In the genomic region with DNA sequence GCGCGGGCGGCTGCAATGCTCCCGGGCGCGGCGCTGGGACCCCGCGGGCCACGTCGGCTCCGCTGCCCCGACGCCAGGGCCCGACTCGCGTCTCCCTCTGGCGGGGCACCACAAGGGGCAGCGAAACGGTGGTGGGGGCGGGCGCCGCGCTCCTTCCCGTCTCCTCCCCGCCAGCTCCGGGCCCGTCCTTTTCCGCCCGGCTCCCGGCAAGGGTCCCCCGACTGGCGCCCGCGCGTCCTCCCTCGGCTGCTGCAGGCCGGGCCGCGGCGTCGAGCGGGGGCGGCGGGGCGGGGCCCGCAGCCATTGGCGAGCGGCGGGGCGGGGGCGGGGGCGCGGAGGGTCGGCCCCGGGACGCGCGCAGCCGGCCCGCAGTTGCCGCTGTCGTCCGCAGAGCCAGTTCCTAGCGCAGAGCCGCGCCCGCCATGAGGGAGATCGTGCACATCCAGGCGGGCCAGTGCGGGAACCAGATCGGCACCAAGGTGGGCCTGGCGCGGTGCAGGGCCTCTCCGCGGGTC, we compare ENCODE assay signal across 8 cellular contexts. TPM values are rescaled to one million over a fixed set of nuclear protein-coding genes. Genes with fewer than 3 reads are reported as not detected.
A peak's percentile ranks its signal among the peaks of the same experiment; 100 is the strongest.
DNase-seq lines count a peak whose midpoint lies in the region; ATAC-seq and TF ChIP-seq lines count a peak whose summit lies in the region.

A gene (plus strand): TSS at position 371 of the 515 bp plus-strand sequence. CDS start 52 bp downstream, at position 423.

- no peak for DNase-seq in BJ (ENCODE audit: low read depth)
- DNase-seq in PC-3, result no peak
- peak; percentile 82 for DNase-seq in mammary epithelial cell
- DNase-seq in islet precursor cell, result peak; percentile 87
- DNase-seq in stimulated activated CD8-positive, alpha-beta memory T cell treated with anti-CD3 and anti-CD28 coated beads, Interleukin-15, amount 100 ng/mL, for 48 hours (ENCODE audit: low read depth in 2 of 2), result peak; percentile 27 to 35
- no peak for DNase-seq in Karpas-422

- H3F3A ChIP-seq in PC-3 (ENCODE audit: low read length, unreplicated experiment), result no peaks in the 10 kb centered on the region

- peak within 1 kb of the TSS; percentile 86 for H3K9ac ChIP-seq in PC-3 (ENCODE audit: low read length)
- H3K9ac ChIP-seq in mammary epithelial cell (ENCODE audit: insufficient read depth, low read length), result peak within 1 kb of the TSS; percentile 98
- no peak within 1 kb of the TSS for H3K9ac ChIP-seq in Karpas-422 (ENCODE audit: low read length)

- 0 out of 2 replicates have a peak, but pooled peaks have one; percentile 9 for TF ChIP-seq CTCF in BJ (IDR thresholded peaks at IDR 0.05; ENCODE audit: insufficient read depth, low read depth, low read length)
- TF ChIP-seq CTCF in PC-3 (conservative IDR thresholded peaks at IDR 0.05; ENCODE audit: low read depth, low read length), result no peak
- no peak for TF ChIP-seq CTCF in mammary epithelial cell (conservative IDR thresholded peaks at IDR 0.05 in 1 of 2, IDR thresholded peaks at IDR 0.05 in 1 of 2; ENCODE audit: extremely low read depth in 1 of 2, insufficient read depth in 1 of 2, low read depth in 1 of 2, low read length in 2 of 2)

- WGBS in mammary epithelial cell (ENCODE audit: low coverage, missing lambda C conversion rate), result no CpG with 5 or more reads among the region's 76 CpGs

- in situ Hi-C loops in mammary epithelial cell (cut with MboI; ENCODE audit: low sequenced_read_pairs in 2 of 2), result no loop called here

- H2AFZ ChIP-seq in PC-3 (ENCODE audit: low read length), result peak within 1 kb of the TSS; percentile 75
- peak within 1 kb of the TSS; percentile 78 for H2AFZ ChIP-seq in mammary epithelial cell (ENCODE audit: low read depth, low read length)
- no peak within 1 kb of the TSS for H2AFZ ChIP-seq in Karpas-422 (ENCODE audit: low read length)

- H3K79me2 ChIP-seq in PC-3 (ENCODE audit: low read length) (peaks cover 8% of the 10 kb centered on the region; the same call in 1 of the 2 replicates), mammary epithelial cell (ENCODE audit: insufficient read depth, low read length) (peaks cover 74% of the 10 kb centered on the region), Karpas-422 (ENCODE audit: low read length) (no peaks in the 10 kb centered on the region)

- H3K4me1 ChIP-seq in PC-3 (ENCODE audit: insufficient read depth, low read length), result peaks cover 22% of the 10 kb centered on the region
- peaks cover 30% of the 10 kb centered on the region for H3K4me1 ChIP-seq in mammary epithelial cell (ENCODE audit: insufficient read depth, low read length)
- no peaks in the 10 kb centered on the region for H3K4me1 ChIP-seq in Karpas-422 (ENCODE audit: low read length)

- H4K20me1 ChIP-seq in PC-3 (ENCODE audit: low read length) (no peaks in the 10 kb centered on the region), mammary epithelial cell (ENCODE audit: insufficient read depth, low read length) (peaks cover 2% of the 10 kb centered on the region), Karpas-422 (ENCODE audit: insufficient read depth, low read depth, low read length) (no peaks in the 10 kb centered on the region)

- H3K4me3 ChIP-seq in BJ (ENCODE audit: low read depth, low read length) (peak within 1 kb of the TSS; percentile 89), PC-3 (ENCODE audit: low read length) (peak within 1 kb of the TSS; percentile 71), mammary epithelial cell (replicated peaks in 1 of 3; ENCODE audit: insufficient read depth in 1 of 3, low read depth in 2 of 3, low read length in 3 of 3) (peak within 1 kb of the TSS; percentile 54 to 91 (median 87)), Karpas-422 (ENCODE audit: low read length) (no peak within 1 kb of the TSS)

- H3K9me2 ChIP-seq in PC-3 (replicated peaks; ENCODE audit: low read length) (no peaks in the 10 kb centered on the region), Karpas-422 (replicated peaks; ENCODE audit: insufficient read depth, low read length) (no peaks in the 10 kb centered on the region)

- POLR2A ChIA-PET in BJ (lab: Charles Lee), result interaction anchor here (0.5 to 1.2 kb wide), 7 partner anchors 10 to 917 kb away, joined by 3 to 10 read pairs (median 4); no protein-coding TSS in a partner anchor
- POLR2A ChIA-PET in PC-3 (lab: Charles Lee; ENCODE audit: unreplicated experiment), result no interaction called here

- ATAC-seq in GM18867 (IDR thresholded peaks at IDR 0.05; ENCODE audit: unreplicated experiment), result peak; percentile 56
- peak; percentile 50 for ATAC-seq in HG03066 (IDR thresholded peaks at IDR 0.05; ENCODE audit: low read depth, unreplicated experiment)
- ATAC-seq in PC-3, result peak; percentile 6

- dilution Hi-C loops in mammary epithelial cell (cut with HindIII; ENCODE audit: low sequenced_read_pairs), result loop anchor here (5.0 kb wide), 1 partner anchor 66 kb away; no protein-coding TSS in a partner anchor

- peaks cover 2% of the 10 kb centered on the region; the same call in 1 of the 2 replicates for H3K36me3 ChIP-seq in BJ (ENCODE audit: control insufficient read depth, insufficient read depth, low read length)
- H3K36me3 ChIP-seq in PC-3 (ENCODE audit: low read depth, low read length), result peaks cover 11% of the 10 kb centered on the region
- peaks cover 25% of the 10 kb centered on the region for H3K36me3 ChIP-seq in mammary epithelial cell (ENCODE audit: insufficient read depth, low read length)
- no peaks in the 10 kb centered on the region for H3K36me3 ChIP-seq in Karpas-422 (ENCODE audit: insufficient read depth, low read length)

- intact Hi-C loops in PC-3 (cut with micrococcal nuclease) (loop anchor here (1.0 kb wide), 1 partner anchor 20 kb away; no protein-coding TSS in a partner anchor), mammary epithelial cell (cut with micrococcal nuclease) (loop anchor here (1.0 kb wide), 3 partner anchors 20 to 37 kb away; no protein-coding TSS in a partner anchor)

- BruUV-seq in PC-3 (replicated peaks; lab: Mats Ljungman, UMichigan) (no TSS peak), mammary epithelial cell (replicated peaks; lab: Mats Ljungman, UMichigan) (no TSS peak)

- peak within 1 kb of the TSS; percentile 92 for H3K4me2 ChIP-seq in PC-3 (ENCODE audit: low read length)
- H3K4me2 ChIP-seq in mammary epithelial cell (ENCODE audit: insufficient read depth, low read depth, low read length), result peak within 1 kb of the TSS; percentile 96
- H3K4me2 ChIP-seq in Karpas-422 (ENCODE audit: low read depth, low read length, poor library complexity, severe bottlenecking), result no peak within 1 kb of the TSS

- H3K27ac ChIP-seq in PC-3 (ENCODE audit: low read length), result peak within 1 kb of the TSS; percentile 78
- peak within 1 kb of the TSS; percentile 88 for H3K27ac ChIP-seq in mammary epithelial cell (ENCODE audit: insufficient read depth, low read depth, low read length)
- no peak within 1 kb of the TSS for H3K27ac ChIP-seq in Karpas-422 (ENCODE audit: low read length)

- H3K9me3 ChIP-seq in PC-3 (ENCODE audit: low read length) (peaks cover 9% of the 10 kb centered on the region; the same call in 1 of the 2 replicates), mammary epithelial cell (replicated peaks; ENCODE audit: insufficient read depth, low read length) (no peaks in the 10 kb centered on the region), Karpas-422 (ENCODE audit: low read length) (peaks cover 9% of the 10 kb centered on the region)

- CTCF ChIA-PET in BJ (lab: Yijun Ruan, JAX) (interaction anchor here (1.0 to 2.7 kb wide), 5 partner anchors 9 to 35 kb away, joined by 3 to 14 read pairs (median 4); no protein-coding TSS in a partner anchor), PC-3 (lab: Charles Lee) (no interaction called here), mammary epithelial cell (lab: Charles Lee; ENCODE audit: low non-redundant PET) (interaction anchor here (0.8 to 1.0 kb wide), 2 partner anchors 20 to 36 kb away, joined by 3 to 6 read pairs; no protein-coding TSS in a partner anchor)

- H3K27me3 ChIP-seq in BJ (ENCODE audit: control insufficient read depth, insufficient read depth, low read length) (no peaks in the 10 kb centered on the region), PC-3 (ENCODE audit: low read length) (no peaks in the 10 kb centered on the region), mammary epithelial cell (ENCODE audit: insufficient read depth, low read length) (no peaks in the 10 kb centered on the region), Karpas-422 (ENCODE audit: low read length) (no peaks in the 10 kb centered on the region)

RNA-seq across cellular contexts. Expression of the gene that starts here (rescaled TPM):
- polyA plus RNA-seq in BJ (2011; rRNA removed) (537 and 765 TPM in 2 replicates), mammary epithelial cell (1,680 TPM)
- 374 and 543 TPM in 2 replicates for polyA minus RNA-seq in BJ (2011; rRNA and poly(A)+ RNA removed)
- total RNA-seq in PC-3 (2014; rRNA removed) (191 and 232 TPM in 2 replicates), mammary epithelial cell (1,000 to 10,000 TPM in 1 of 2 donors, 100 to 1,000 TPM in 1; 522 to 1,295 TPM)
- polyA minus RNA-seq in mammary epithelial cell, result 684 TPM
- total RNA-seq in Karpas-422 (2014; rRNA removed; shearing (Covaris generic); ENCODE audit: low replicate concordance), result 0.48 TPM in 1 of 2 replicates, not detected in the other

Comparison
In these comparisons a context has a peak if more than half of its experiments do, and no peak if none do; other contexts are left out.
1. RNA of the gene that starts here (total RNA-seq): 522 to 1,295 TPM in mammary epithelial cell and 191 to 232 TPM in PC-3; 0.48 TPM in Karpas-422; every median in the first group is over 100 times any median in the second.
2. DNase-seq: peak in mammary epithelial cell (single experiment), islet precursor cell (single experiment) and stimulated activated CD8-positive, alpha-beta memory T cell treated with anti-CD3 and anti-CD28 coated beads, Interleukin-15, amount 100 ng/mL, for 48 hours (2 of 2); none in BJ (single experiment), PC-3 (single experiment) and Karpas-422 (single experiment).
3. ATAC-seq: peak in every context shown above with its lines; median percentile 56 in GM18867; 50 in HG03066; 6 in PC-3.